ENCODE assay signal across 21 cellular contexts in genomic region chr5:57194653-57195052, GRCh38.
"Had no signal": no experiment of that assay in that cellular context is flagged by ENCODE, and none has a peak within 500 bp of the region (broad histone marks: within the 10 kb centered on the region; RNA-seq: fewer than 3 reads in every experiment).

No MANE protein-coding gene starts in this region.

- H3K4me3 ChIP-seq: dorsolateral prefrontal cortex, gastroesophageal sphincter, left ventricle myocardium inferior, lower lobe of right lung, right atrium auricular region, sigmoid colon, skin epidermis, testis, tibial nerve had no signal

- H3K36me3 ChIP-seq: right atrium auricular region had no signal

- DNase-seq: cortex of kidney; dorsolateral prefrontal cortex; effector CD8-positive, alpha-beta T cell; glutamatergic neuron; left ventricle myocardium inferior; lower lobe of right lung; mesenchymal stem cell; naive B cell; nephron progenitor cell; sigmoid colon; stimulated activated CD4-positive, alpha-beta T cell treated with anti-CD3 and anti-CD28 coated beads, Interleukin-2, amount 100 ng/mL, for 24 hours; stimulated activated CD4-positive, alpha-beta T cell treated with anti-CD3 and anti-CD28 coated beads, Interleukin-4, amount 100 ng/mL, for 4 hours; stimulated activated naive B cell treated with anti-CD40 and anti-IgM and Interleukin-4, amounts not matched to agents 10 μg/mL and 1 μg/mL and 100 μg/mL, for 72 hours; stimulated activated naive CD8-positive, alpha-beta T cell treated with anti-CD3 and anti-CD28 coated beads, Interleukin-15, amount 100 ng/mL, for 72 hours; testis had no signal

- H3K27ac ChIP-seq: dorsolateral prefrontal cortex, gastroesophageal sphincter, left ventricle myocardium inferior, lower lobe of right lung, neutrophil, right atrium auricular region, sigmoid colon, skin epidermis, testis, tibial nerve had no signal

- H3K9me3 Mint-ChIP-seq: stimulated activated naive CD8-positive, alpha-beta T cell treated with anti-CD3 and anti-CD28 coated beads, Interleukin-15, amount 100 ng/mL, for 72 hours had no signal

- H3K9me3 ChIP-seq: gastroesophageal sphincter, left ventricle myocardium inferior, lower lobe of right lung, neutrophil, right atrium auricular region, sigmoid colon, testis, tibial nerve had no signal

- H3K27me3 ChIP-seq: dorsolateral prefrontal cortex, gastroesophageal sphincter, neutrophil, right atrium auricular region, sigmoid colon, testis, tibial nerve had no signal

- H3K4me3 Mint-ChIP-seq: nephron progenitor cell; stimulated activated naive B cell treated with anti-CD40 and anti-IgM and Interleukin-4, amounts not matched to agents 10 μg/mL and 1 μg/mL and 100 μg/mL, for 72 hours had no signal

- ATAC-seq: esophagus mucosa; gastroesophageal sphincter; lower lobe of right lung; stimulated activated naive B cell treated with anti-CD40 and anti-IgM and Interleukin-4, amounts not matched to agents 10 μg/mL and 1 μg/mL and 100 μg/mL, for 72 hours had no signal

- H3K27me3 Mint-ChIP-seq: naive B cell; stimulated activated naive B cell treated with anti-CD40 and anti-IgM and Interleukin-4, amounts not matched to agents 10 μg/mL and 1 μg/mL and 100 μg/mL, for 72 hours; stimulated activated naive CD8-positive, alpha-beta T cell treated with anti-CD3 and anti-CD28 coated beads, Interleukin-15, amount 100 ng/mL, for 72 hours had no signal

- H3K27ac Mint-ChIP-seq: nephron progenitor cell; stimulated activated naive B cell treated with anti-CD40 and anti-IgM and Interleukin-4, amounts not matched to agents 10 μg/mL and 1 μg/mL and 100 μg/mL, for 72 hours; stimulated activated naive CD8-positive, alpha-beta T cell treated with anti-CD3 and anti-CD28 coated beads, Interleukin-15, amount 100 ng/mL, for 72 hours had no signal
